In the genomic region with DNA sequence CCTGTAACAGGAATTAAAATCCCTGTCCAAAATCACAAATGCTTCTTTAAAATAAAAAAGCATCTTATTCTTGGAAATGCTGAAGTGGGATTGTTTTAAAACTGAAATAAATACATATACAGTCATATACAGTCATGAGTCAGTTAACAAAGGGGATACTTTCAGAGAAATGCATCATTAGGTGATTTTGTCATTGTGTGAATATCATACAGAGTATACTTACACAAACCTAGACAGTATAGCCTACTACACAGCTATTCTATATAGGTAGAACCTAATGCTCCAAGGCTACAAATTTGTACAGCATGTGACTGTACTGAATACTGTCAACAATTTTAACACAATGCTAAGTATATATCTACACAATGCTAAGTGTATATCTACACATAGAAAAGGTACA, we compare ENCODE assay signal across 37 cellular contexts.
"Had no signal": no experiment of that assay in that cellular context is flagged by ENCODE, and none has a peak within 500 bp of the region (broad histone marks: within the 10 kb centered on the region; RNA-seq: fewer than 3 reads in every experiment).

No MANE protein-coding gene starts in this region.

- H3K27ac ChIP-seq: adrenal gland, cardiac muscle cell, VCaP had no signal

- H3K9me3 Mint-ChIP-seq: activated B cell treated with CpG ODN at 0.5 μM for 24 hours; activated CD4-positive, alpha-beta memory T cell treated with anti-CD3 and anti-CD28 coated beads for 36 hours; activated CD4-positive, alpha-beta T cell treated with anti-CD3 and anti-CD28 coated beads, Interleukin-2, amount 10 ng/mL, durations not matched to agents 24 days and 14 days; activated CD8-positive, alpha-beta T cell treated with anti-CD3 and anti-CD28 coated beads for 36 hours; activated naive CD4-positive, alpha-beta T cell treated with anti-CD3 and anti-CD28 coated beads, Interleukin-2, amount 50 U/mL, for 72 hours; activated naive CD8-positive, alpha-beta T cell treated with anti-CD3 and anti-CD28 coated beads for 36 hours; activated T-cell treated with anti-CD3 and anti-CD28 coated beads, Interleukin-2, amount 50 U/mL, for 24 hours; activated T-helper 1 cell treated with anti-CD3 and anti-CD28 coated beads, Interleukin-12 subunit alpha, Interleukin-12 subunit beta, Interleukin-2, Interleukin-4 antibody, amounts not matched to agents 30 ng/mL and 10 ng/mL and 1 ng/mL, durations not matched to agents 14 hours and 24 hours and 36 hours; activated T-helper 2 cell treated with anti-CD3 and anti-CD28 coated beads, Interferon-gamma antibody, Interleukin-2, Interleukin-4, amounts not matched to agents 10 μg/mL and 5 μg/mL and 100 μg/mL, durations not matched to agents 14 hours and 24 hours and 36 hours; brain; central memory CD8-positive, alpha-beta T cell; T-helper 1 cell treated with Interleukin-12 subunit alpha and Interleukin-12 subunit beta and Interleukin-4 antibody, amounts not matched to agents 30 μg/mL and 1 μg/mL, for 36 hours; T-helper 2 cell treated with Interferon-gamma antibody and Interleukin-4, amounts not matched to agents 5 μg/mL and 100 μg/mL, for 36 hours had no signal

- FAIRE-seq: bronchial epithelial cell, TTC549 had no signal

- H3K27me3 ChIP-seq: adrenal gland, cardiac muscle cell had no signal

- H3K9me3 ChIP-seq: adrenal gland had no signal

- H3K4me3 ChIP-seq: adrenal gland, cardiac muscle cell had no signal

- ATAC-seq: activated CD8-positive, alpha-beta T cell treated with anti-CD3 and anti-CD28 coated beads for 36 hours had no signal

- H3K36me3 Mint-ChIP-seq: activated naive CD4-positive, alpha-beta T cell treated with anti-CD3 and anti-CD28 coated beads, Interleukin-2, amount 50 U/mL, for 72 hours had no signal

- H3K27me3 Mint-ChIP-seq: activated B cell treated with CpG ODN at 0.5 μM for 24 hours; activated CD4-positive, alpha-beta memory T cell treated with anti-CD3 and anti-CD28 coated beads for 36 hours; activated CD4-positive, alpha-beta T cell treated with anti-CD3 and anti-CD28 coated beads, Interleukin-2, amount 10 ng/mL, durations not matched to agents 24 days and 14 days; activated CD8-positive, alpha-beta T cell treated with anti-CD3 and anti-CD28 coated beads for 36 hours; activated naive CD8-positive, alpha-beta T cell treated with anti-CD3 and anti-CD28 coated beads for 36 hours; activated T-cell treated with anti-CD3 and anti-CD28 coated beads, Interleukin-2, amount 50 U/mL, for 24 hours; brain; central memory CD8-positive, alpha-beta T cell had no signal

- DNase-seq: activated B cell treated with CpG ODN at 0.5 μM for 24 hours; activated CD4-positive, alpha-beta memory T cell treated with anti-CD3 and anti-CD28 coated beads for 36 hours; activated CD4-positive, alpha-beta T cell treated with anti-CD3 and anti-CD28 coated beads for 4 hours; activated CD4-positive, alpha-beta T cell treated with anti-CD3 and anti-CD28 coated beads, Interleukin-2, amount 10 ng/mL, durations not matched to agents 24 days and 14 days; activated CD4-positive, alpha-beta T cell treated with anti-CD3 and anti-CD28 coated beads, Interleukin-2, amount 50 U/mL, for 1 hour; activated CD4-positive, alpha-beta T cell treated with anti-CD3 and anti-CD28 coated beads, Interleukin-2, amount 50 U/mL, for 4 hours; activated CD4-positive, CD25-positive, alpha-beta regulatory T cell treated with anti-CD3 and anti-CD28 coated beads, Interleukin-2, amount 50 U/mL, for 72 hours; activated CD8-positive, alpha-beta memory T cell treated with anti-CD3 and anti-CD28 coated beads, Interleukin-2, amount 50 U/mL, for 4 hours; activated CD8-positive, alpha-beta T cell treated with anti-CD3 and anti-CD28 coated beads for 36 hours; activated effector memory CD4-positive, alpha-beta T cell treated with Interleukin-2 at 50 U/mL for 16 hours; activated gamma-delta T cell; activated naive CD4-positive, alpha-beta T cell treated with anti-CD3 and anti-CD28 coated beads, Interleukin-2, amount 50 U/mL, for 16 hours; activated naive CD4-positive, alpha-beta T cell treated with Interleukin-2 at 50 U/mL for 16 hours; activated naive CD8-positive, alpha-beta T cell treated with anti-CD3 and anti-CD28 coated beads for 36 hours; activated T-cell treated with anti-CD3 and anti-CD28 coated beads for 4 hours; activated T-cell treated with anti-CD3 and anti-CD28 coated beads, Interleukin-2, amount 50 U/mL, for 24 hours; activated T-cell treated with anti-CD3 and anti-CD28 coated beads, Interleukin-2, amount 50 U/mL, for 48 hours; adrenal gland; amniotic stem cell; aorta; caudate nucleus; cerebellar nuclear complex; SW 1271; T-helper 1 cell; T-helper 2 cell; T-helper 9 cell had no signal

- H3K4me3 Mint-ChIP-seq: activated B cell treated with CpG ODN at 0.5 μM for 24 hours; activated CD4-positive, alpha-beta memory T cell treated with anti-CD3 and anti-CD28 coated beads for 36 hours; activated CD4-positive, alpha-beta T cell treated with anti-CD3 and anti-CD28 coated beads, Interleukin-2, amount 10 ng/mL, durations not matched to agents 24 days and 14 days; activated CD8-positive, alpha-beta T cell treated with anti-CD3 and anti-CD28 coated beads for 36 hours; activated naive CD8-positive, alpha-beta T cell treated with anti-CD3 and anti-CD28 coated beads for 36 hours; activated T-cell treated with anti-CD3 and anti-CD28 coated beads, Interleukin-2, amount 50 U/mL, for 24 hours; activated T-helper 1 cell treated with anti-CD3 and anti-CD28 coated beads, Interleukin-12 subunit alpha, Interleukin-12 subunit beta, Interleukin-2, Interleukin-4 antibody, amounts not matched to agents 30 ng/mL and 10 ng/mL and 1 ng/mL, durations not matched to agents 14 hours and 24 hours and 36 hours; brain; central memory CD8-positive, alpha-beta T cell; T-helper 1 cell treated with Interleukin-12 subunit alpha and Interleukin-12 subunit beta and Interleukin-4 antibody, amounts not matched to agents 30 μg/mL and 1 μg/mL, for 36 hours; T-helper 2 cell treated with Interferon-gamma antibody and Interleukin-4, amounts not matched to agents 5 μg/mL and 100 μg/mL, for 36 hours had no signal

- H3K27ac Mint-ChIP-seq: activated B cell treated with CpG ODN at 0.5 μM for 24 hours; activated CD4-positive, alpha-beta memory T cell treated with anti-CD3 and anti-CD28 coated beads for 36 hours; activated CD4-positive, alpha-beta T cell treated with anti-CD3 and anti-CD28 coated beads, Interleukin-2, amount 10 ng/mL, durations not matched to agents 24 days and 14 days; activated CD8-positive, alpha-beta T cell treated with anti-CD3 and anti-CD28 coated beads for 36 hours; activated naive CD4-positive, alpha-beta T cell treated with anti-CD3 and anti-CD28 coated beads, Interleukin-2, amount 50 U/mL, for 72 hours; activated naive CD8-positive, alpha-beta T cell treated with anti-CD3 and anti-CD28 coated beads for 36 hours; activated T-cell treated with anti-CD3 and anti-CD28 coated beads, Interleukin-2, amount 50 U/mL, for 24 hours; activated T-helper 1 cell treated with anti-CD3 and anti-CD28 coated beads, Interleukin-12 subunit alpha, Interleukin-12 subunit beta, Interleukin-2, Interleukin-4 antibody, amounts not matched to agents 30 ng/mL and 10 ng/mL and 1 ng/mL, durations not matched to agents 14 hours and 24 hours and 36 hours; activated T-helper 2 cell treated with anti-CD3 and anti-CD28 coated beads, Interferon-gamma antibody, Interleukin-2, Interleukin-4, amounts not matched to agents 10 μg/mL and 5 μg/mL and 100 μg/mL, durations not matched to agents 14 hours and 24 hours and 36 hours; brain; T-helper 1 cell treated with Interleukin-12 subunit alpha and Interleukin-12 subunit beta and Interleukin-4 antibody, amounts not matched to agents 30 μg/mL and 1 μg/mL, for 36 hours; T-helper 2 cell treated with Interferon-gamma antibody and Interleukin-4, amounts not matched to agents 5 μg/mL and 100 μg/mL, for 36 hours had no signal

- H3K36me3 ChIP-seq: adrenal gland had no signal

- H3K4me1 Mint-ChIP-seq: activated B cell treated with CpG ODN at 0.5 μM for 24 hours; activated CD4-positive, alpha-beta T cell treated with anti-CD3 and anti-CD28 coated beads, Interleukin-2, amount 10 ng/mL, durations not matched to agents 24 days and 14 days; activated naive CD8-positive, alpha-beta T cell treated with anti-CD3 and anti-CD28 coated beads for 36 hours; brain; central memory CD8-positive, alpha-beta T cell had no signal

- H3K4me1 ChIP-seq: adrenal gland had no signal
